28 cellular contexts compared by ENCODE assay signal in genomic region chr12:9872116-9872515, GRCh38. TPM values are rescaled to one million over a fixed set of nuclear protein-coding genes. Genes with fewer than 3 reads are reported as not detected.
A peak's percentile ranks its signal among the peaks of the same experiment; 100 is the strongest.
DNase-seq lines count a peak whose midpoint lies in the region; ATAC-seq, FAIRE-seq and TF ChIP-seq lines count a peak whose summit lies in the region.
"Had no signal": no experiment of that assay in that cellular context is flagged by ENCODE, and none has a peak within 500 bp of the region (broad histone marks: within the 10 kb centered on the region; RNA-seq: fewer than 3 reads in every experiment).

No MANE protein-coding gene starts in this region.

- H3K4me1 ChIP-seq in HepG2 (ENCODE audit: insufficient read depth, low read length) (peaks cover 6% of the 10 kb centered on the region; the same call in 1 of the 2 replicates), right lobe of liver (peaks cover 0 to 5% (median 0%) of the 10 kb centered on the region in 4 donors), psoas muscle (peaks cover 13% of the 10 kb centered on the region)
- H3K4me1 ChIP-seq: esophagus muscularis mucosa had no signal

- TF ChIP-seq CTCF in HepG2 (CRISPR knock-in tag; IDR thresholded peaks at IDR 0.05) (no peak), right lobe of liver (IDR thresholded peaks at IDR 0.05) (no peak), epithelial cell of esophagus (IDR thresholded peaks at IDR 0.05; ENCODE audit: insufficient read depth, low read depth, low read length, missing control alignments) (no peak), psoas muscle (IDR thresholded peaks at IDR 0.05) (no peak), D721Med (IDR thresholded peaks at IDR 0.05; ENCODE audit: insufficient read depth, missing control alignments) (no peak)

- H3K27ac ChIP-seq in HepG2 (ENCODE audit: extremely low read length, insufficient read depth, low read length) = no peak overlapping the region
- no peak overlapping the region for H3K27ac ChIP-seq in right lobe of liver
- peak overlapping the region; percentile 86 for H3K27ac ChIP-seq in psoas muscle
- H3K27ac ChIP-seq: cardiac muscle cell, esophagus muscularis mucosa, spleen had no signal

- H3K27me3 ChIP-seq in HepG2 (ENCODE audit: control insufficient read depth in 1 of 2, insufficient read depth in 2 of 2, low read length in 2 of 2) (no peaks in the 10 kb centered on the region), right lobe of liver (no peaks in the 10 kb centered on the region), psoas muscle (ENCODE audit: insufficient read depth in 3 of 3, low read length in 2 of 3) (no peaks in the 10 kb centered on the region)
- H3K27me3 ChIP-seq: cardiac muscle cell, esophagus muscularis mucosa, spleen had no signal

- in situ Hi-C loops in HepG2 (cut with HindIII; ENCODE audit: extremely low pct_ligation_motif_present, low pct_unique_long_range_greater_than_20kb) = no loop called here

- POLR2A ChIA-PET in HepG2 (lab: Yijun Ruan, JAX) = no interaction called here

- intact Hi-C loops in HepG2 (cut with micrococcal nuclease; ENCODE audit: unreplicated experiment) = no loop called here
- intact Hi-C loops in right lobe of liver (cut with DNase I) = no loop called here
- intact Hi-C loops in psoas muscle (cut with DNase I) = no loop called here

- H3K9ac ChIP-seq in HepG2 (ENCODE audit: insufficient read depth, low read depth, low read length) = no peak overlapping the region

- DNase-seq in HepG2 (ENCODE audit: low spot score) (no peak), right lobe of liver (no peak), epithelial cell of esophagus (ENCODE audit: low read depth) (peak; percentile 12), psoas muscle (no peak), D721Med (ENCODE audit: insufficient read length, low spot score) (no peak), hypothalamus (lab: John Stamatoyannopoulos, UW) (no peak), SW480 (ENCODE audit: low spot score) (no peak)
- DNase-seq: activated CD4-positive, alpha-beta T cell treated with anti-CD3 and anti-CD28 coated beads, Interleukin-2, amount 10 ng/mL, durations not matched to agents 7 days and 5 days; activated CD8-positive, alpha-beta memory T cell treated with anti-CD3 and anti-CD28 coated beads, Interleukin-2, amount 50 U/mL, for 48 hours; activated effector memory CD4-positive, alpha-beta T cell treated with anti-CD3 and anti-CD28 coated beads, Interleukin-2, amount 50 U/mL, for 16 hours; amniotic stem cell; GF-D8; KG1; NCI-H2029; NCI-H226; nephron progenitor cell; SIG-M5; spleen; stimulated activated CD4-positive, alpha-beta T cell treated with anti-CD3 and anti-CD28 coated beads, Interleukin-4, amount 100 ng/mL, for 4 hours; T-helper 1 cell had no signal

- H3K9me3 ChIP-seq in HepG2 (ENCODE audit: low read length) (no peaks in the 10 kb centered on the region), right lobe of liver (no peaks in the 10 kb centered on the region), psoas muscle (no peaks in the 10 kb centered on the region)
- H3K9me3 ChIP-seq: esophagus muscularis mucosa, spleen had no signal

- TF ChIP-seq EP300 in HepG2 (IDR thresholded peaks at IDR 0.05; ENCODE audit: low read depth in 2 of 2, low read length in 2 of 2) (no peak), HepG2 (CRISPR knock-in tag; IDR thresholded peaks at IDR 0.05; ENCODE audit: borderline replicate concordance) (no peak)

- no TSS peak for BruUV-seq in HepG2 (replicated peaks; lab: Mats Ljungman, UMichigan)

- H3K36me3 ChIP-seq in HepG2 (replicated peaks in 1 of 2; ENCODE audit: control insufficient read depth in 1 of 2, insufficient read depth in 2 of 2, low read length in 2 of 2) = no peaks in the 10 kb centered on the region
- no peaks in the 10 kb centered on the region for H3K36me3 ChIP-seq in right lobe of liver
- H3K36me3 ChIP-seq in psoas muscle (ENCODE audit: insufficient read depth in 1 of 2, low read depth in 1 of 2) = no peaks in the 10 kb centered on the region
- H3K36me3 ChIP-seq: cardiac muscle cell, esophagus muscularis mucosa, spleen had no signal

- ATAC-seq in HepG2 (no peak), right lobe of liver (no peak), psoas muscle (no peak), HG03342 (IDR thresholded peaks at IDR 0.05; ENCODE audit: unreplicated experiment) (no peak)

- no peak for TF ChIP-seq RAD21 in HepG2 (CRISPR knock-in tag; IDR thresholded peaks at IDR 0.05)

- no peak for TF ChIP-seq POLR2A in HepG2 (IDR thresholded peaks at IDR 0.05; ENCODE audit: insufficient read depth in 1 of 2, low read depth in 2 of 2, low read length in 2 of 2)
- TF ChIP-seq POLR2A in right lobe of liver (IDR thresholded peaks at IDR 0.05) = no peak

- CTCF ChIA-PET in HepG2 (lab: Yijun Ruan, JAX; ENCODE audit: low intra/inter-chr PET ratio, low total read pairs) = no interaction called here

- H3K4me2 ChIP-seq in HepG2 (ENCODE audit: low read depth, low read length) = no peak overlapping the region

- H3K79me2 ChIP-seq in HepG2 (ENCODE audit: insufficient read depth, low read length) = no peaks in the 10 kb centered on the region

- FAIRE-seq in HepG2 (lab: Jason Lieb, UNC) (no peak), D721Med (lab: Jason Lieb, UNC) (no peak)
- FAIRE-seq: H54 had no signal

- no peaks in the 10 kb centered on the region for H4K20me1 ChIP-seq in HepG2 (ENCODE audit: insufficient read depth, low read length)

- no peak overlapping the region for H2AFZ ChIP-seq in HepG2 (ENCODE audit: low read length)

- 18% methylated on average over 3 of the region's 3 CpGs for WGBS in HepG2 (ENCODE audit: low lambda C conversion rate)
- 94% methylated on average over 2 of the region's 3 CpGs for WGBS in right lobe of liver (ENCODE audit: insufficient coverage, low coverage, low lambda C conversion rate, missing lambda C conversion rate)
- 38 to 52% (median 45%) methylated on average over 3 of the region's 3 CpGs for WGBS in psoas muscle, 3 donors

- no peak overlapping the region for H3K4me3 ChIP-seq in HepG2 (replicated peaks in 1 of 3; ENCODE audit: insufficient read depth in 1 of 3, low read depth in 2 of 3, low read length in 3 of 3)
- no peak overlapping the region for H3K4me3 ChIP-seq in right lobe of liver
- H3K4me3 ChIP-seq in epithelial cell of esophagus (ENCODE audit: low read length) = no peak overlapping the region
- H3K4me3 ChIP-seq in psoas muscle = peak overlapping the region; percentile 19
- H3K4me3 ChIP-seq: cardiac muscle cell, esophagus muscularis mucosa, spleen had no signal

RNA-seq across cellular contexts. Expression of gene CLEC2B, which starts 3.0 kb away (rescaled TPM):
- not detected in 2 replicates for total RNA-seq in HepG2 (2016; rRNA removed; fragmentation: Illumina TruSeq; extraction: Trizol)
- total RNA-seq in HepG2 (2016; cell fraction: cytosol; rRNA removed; fragmentation: Illumina TruSeq; extraction: Trizol; ENCODE audit: low read depth) = not detected in 2 replicates
- not detected in 2 replicates for total RNA-seq in HepG2 (2016; cell fraction: insoluble cytoplasmic fraction; rRNA removed; fragmentation: Illumina TruSeq; extraction: Trizol)
- not detected in 2 replicates for total RNA-seq in HepG2 (2016; cell fraction: membrane; rRNA removed; fragmentation: Illumina TruSeq; extraction: Trizol)
- total RNA-seq in HepG2 (2016; cell fraction: nucleus; rRNA removed; fragmentation: Illumina TruSeq; extraction: Trizol) = not detected in 2 replicates
- polyA plus RNA-seq in HepG2 (2011; rRNA removed) = not detected in 2 replicates
- polyA plus RNA-seq in HepG2 (2011; cell fraction: cytosol; rRNA removed) = not detected in 2 replicates
- polyA plus RNA-seq in HepG2 (2011; cell fraction: nucleus; rRNA removed) = not detected in 2 replicates
- not detected in 2 replicates for polyA plus RNA-seq in HepG2 (2012)
- polyA plus RNA-seq in HepG2 (2016; cell fraction: cytosol; fragmentation: Illumina TruSeq; extraction: Trizol; ENCODE audit: low read depth) = not detected in 2 replicates
- not detected in 2 replicates for polyA plus RNA-seq in HepG2 (2016; cell fraction: insoluble cytoplasmic fraction; fragmentation: Illumina TruSeq; extraction: Trizol; ENCODE audit: low read depth)
- not detected in 2 replicates for polyA plus RNA-seq in HepG2 (2016; cell fraction: membrane; fragmentation: Illumina TruSeq; extraction: Trizol; ENCODE audit: low read depth)
- not detected in 2 replicates for polyA plus RNA-seq in HepG2 (2016; cell fraction: nucleus; fragmentation: Illumina TruSeq; extraction: Trizol; ENCODE audit: insufficient read depth, low read depth)
- polyA minus RNA-seq in HepG2 (2011; rRNA and poly(A)+ RNA removed; ENCODE audit: low replicate concordance) = 0.80 TPM in 1 of 2 replicates, not detected in the other
- not detected in 2 replicates for polyA minus RNA-seq in HepG2 (2011; cell fraction: cytosol; rRNA and poly(A)+ RNA removed)
- not detected in 2 replicates for polyA minus RNA-seq in HepG2 (2011; cell fraction: nucleus; rRNA and poly(A)+ RNA removed)
- total RNA-seq in right lobe of liver = 10 to 100 TPM in 1 of 6 experiments, 1 to 10 TPM in 5; 1.4 to 11.1 (median 4.9) TPM
- 10 to 100 TPM in 2 of 4 donors, 1 to 10 TPM in 2; 5.5 to 24.9 (median 10.5) TPM for total RNA-seq in psoas muscle
- 10 to 100 TPM in 2 of 3 donors, 1 to 10 TPM in 1; 7.8 to 17.3 (median 13.1) TPM for polyA plus RNA-seq in psoas muscle
- total RNA-seq: cardiac muscle cell had no signal

RNA-seq across cellular contexts. Expression of gene KLRF2, which starts 9.2 kb away (rescaled TPM):
- not detected in 2 replicates for total RNA-seq in HepG2 (2016; rRNA removed; fragmentation: Illumina TruSeq; extraction: Trizol)
- not detected in 2 replicates for total RNA-seq in HepG2 (2016; cell fraction: cytosol; rRNA removed; fragmentation: Illumina TruSeq; extraction: Trizol; ENCODE audit: low read depth)
- total RNA-seq in HepG2 (2016; cell fraction: insoluble cytoplasmic fraction; rRNA removed; fragmentation: Illumina TruSeq; extraction: Trizol) = not detected in 2 replicates
- not detected in 2 replicates for total RNA-seq in HepG2 (2016; cell fraction: membrane; rRNA removed; fragmentation: Illumina TruSeq; extraction: Trizol)
- not detected in 2 replicates for total RNA-seq in HepG2 (2016; cell fraction: nucleus; rRNA removed; fragmentation: Illumina TruSeq; extraction: Trizol)
- polyA plus RNA-seq in HepG2 (2011; rRNA removed) = not detected in 2 replicates
- polyA plus RNA-seq in HepG2 (2011; cell fraction: cytosol; rRNA removed) = not detected in 2 replicates
- not detected in 2 replicates for polyA plus RNA-seq in HepG2 (2011; cell fraction: nucleus; rRNA removed)
- polyA plus RNA-seq in HepG2 (2012) = not detected in 2 replicates
- polyA plus RNA-seq in HepG2 (2016; cell fraction: cytosol; fragmentation: Illumina TruSeq; extraction: Trizol; ENCODE audit: low read depth) = not detected in 2 replicates
- polyA plus RNA-seq in HepG2 (2016; cell fraction: insoluble cytoplasmic fraction; fragmentation: Illumina TruSeq; extraction: Trizol; ENCODE audit: low read depth) = not detected in 2 replicates
- polyA plus RNA-seq in HepG2 (2016; cell fraction: membrane; fragmentation: Illumina TruSeq; extraction: Trizol; ENCODE audit: low read depth) = not detected in 2 replicates
- not detected in 2 replicates for polyA plus RNA-seq in HepG2 (2016; cell fraction: nucleus; fragmentation: Illumina TruSeq; extraction: Trizol; ENCODE audit: insufficient read depth, low read depth)
- polyA minus RNA-seq in HepG2 (2011; rRNA and poly(A)+ RNA removed; ENCODE audit: low replicate concordance) = not detected in 2 replicates
- polyA minus RNA-seq in HepG2 (2011; cell fraction: cytosol; rRNA and poly(A)+ RNA removed) = not detected in 2 replicates
- polyA minus RNA-seq in HepG2 (2011; cell fraction: nucleus; rRNA and poly(A)+ RNA removed) = not detected in 2 replicates
- total RNA-seq in right lobe of liver = not detected
- total RNA-seq in psoas muscle = not detected
- polyA plus RNA-seq in psoas muscle = not detected
- total RNA-seq: cardiac muscle cell, esophagus muscularis mucosa, glomerular endothelial cell, posterior vena cava, spleen, urinary bladder had no signal
- polyA plus RNA-seq: cardiac muscle cell, CD14-positive monocyte, urinary bladder had no signal

RNA-seq across cellular contexts. Expression of gene KLRF1, which starts 44.8 kb away (rescaled TPM):
- total RNA-seq in HepG2 (2016; rRNA removed; fragmentation: Illumina TruSeq; extraction: Trizol) (not detected in 2 replicates), right lobe of liver (1 to 10 TPM in 2 of 6 experiments, under 1 TPM in 2, not detected in 2; 0.65 to 1.4 (median 0.90) TPM), psoas muscle (under 1 TPM in 1 of 4 donors, not detected in 3; 0.49 TPM)
- not detected in 2 replicates for total RNA-seq in HepG2 (2016; cell fraction: cytosol; rRNA removed; fragmentation: Illumina TruSeq; extraction: Trizol; ENCODE audit: low read depth)
- not detected in 2 replicates for total RNA-seq in HepG2 (2016; cell fraction: insoluble cytoplasmic fraction; rRNA removed; fragmentation: Illumina TruSeq; extraction: Trizol)
- total RNA-seq in HepG2 (2016; cell fraction: membrane; rRNA removed; fragmentation: Illumina TruSeq; extraction: Trizol) = not detected in 2 replicates
- total RNA-seq in HepG2 (2016; cell fraction: nucleus; rRNA removed; fragmentation: Illumina TruSeq; extraction: Trizol) = not detected in 2 replicates
- polyA plus RNA-seq in HepG2 (2011; rRNA removed) (not detected in 2 replicates), psoas muscle (under 1 TPM; 0.09 to 0.17 (median 0.12) TPM)
- polyA plus RNA-seq in HepG2 (2011; cell fraction: cytosol; rRNA removed) = not detected in 2 replicates
- not detected in 2 replicates for polyA plus RNA-seq in HepG2 (2011; cell fraction: nucleus; rRNA removed)
- not detected in 2 replicates for polyA plus RNA-seq in HepG2 (2012)
- polyA plus RNA-seq in HepG2 (2016; cell fraction: cytosol; fragmentation: Illumina TruSeq; extraction: Trizol; ENCODE audit: low read depth) = not detected in 2 replicates
- not detected in 2 replicates for polyA plus RNA-seq in HepG2 (2016; cell fraction: insoluble cytoplasmic fraction; fragmentation: Illumina TruSeq; extraction: Trizol; ENCODE audit: low read depth)
- not detected in 2 replicates for polyA plus RNA-seq in HepG2 (2016; cell fraction: membrane; fragmentation: Illumina TruSeq; extraction: Trizol; ENCODE audit: low read depth)
- polyA plus RNA-seq in HepG2 (2016; cell fraction: nucleus; fragmentation: Illumina TruSeq; extraction: Trizol; ENCODE audit: insufficient read depth, low read depth) = not detected in 2 replicates
- polyA minus RNA-seq in HepG2 (2011; rRNA and poly(A)+ RNA removed; ENCODE audit: low replicate concordance) = not detected in 2 replicates
- polyA minus RNA-seq in HepG2 (2011; cell fraction: cytosol; rRNA and poly(A)+ RNA removed) = not detected in 2 replicates
- polyA minus RNA-seq in HepG2 (2011; cell fraction: nucleus; rRNA and poly(A)+ RNA removed) = not detected in 2 replicates
- total RNA-seq: cardiac muscle cell, glomerular endothelial cell had no signal
- polyA plus RNA-seq: cardiac muscle cell had no signal
